In genomic region chr10:69349542-69349888, GRCh38 we compare ENCODE assay signal across 10 cellular contexts.
A peak's percentile ranks its signal among the peaks of the same experiment; 100 is the strongest.
DNase-seq lines count a peak whose midpoint lies in the region; ATAC-seq and TF ChIP-seq lines count a peak whose summit lies in the region.
"Had no signal": no experiment of that assay in that cellular context is flagged by ENCODE, and none has a peak within 500 bp of the region (broad histone marks: within the 10 kb centered on the region; RNA-seq: fewer than 3 reads in every experiment).

No MANE protein-coding gene starts in this region.

- no peak for ATAC-seq in HG03045 (IDR thresholded peaks at IDR 0.05; ENCODE audit: unreplicated experiment)

- intact Hi-C loops in spleen (cut with DNase I; ENCODE audit: low total_unique reads): no loop called here

- no peak for DNase-seq in T-helper 2 cell treated with Interferon-gamma antibody and Interleukin-4, amounts not matched to agents 5 μg/mL and 100 μg/mL, for 36 hours (ENCODE audit: low spot score)
- DNase-seq in T-helper 2 cell (no peak), RWPE1 (ENCODE audit: low spot score) (no peak), spleen (no peak), NCI-H1694 (lab: John Stamatoyannopoulos, UW) (no peak), C1 segment of cervical spinal cord (lab: John Stamatoyannopoulos, UW) (no peak)
- DNase-seq: DND-41, SW 1271 had no signal

- WGBS in esophagus, 2 donors: 51 to 68% methylated on average over 3 of the region's 3 CpGs
- WGBS in spleen, 5 donors: 83 to 95% (median 92%) methylated on average over 3 of the region's 3 CpGs

- peak overlapping the region; percentile 80 for H3K4me3 Mint-ChIP-seq in T-helper 2 cell treated with Interferon-gamma antibody and Interleukin-4, amounts not matched to agents 5 μg/mL and 100 μg/mL, for 36 hours

- H3K36me3 ChIP-seq in esophagus (ENCODE audit: control insufficient read depth in 2 of 2, insufficient read depth in 2 of 2, low read length in 1 of 2) (peaks cover 0 to 12% of the 10 kb centered on the region in 2 donors), spleen (peaks cover 0 to 77% (median 2%) of the 10 kb centered on the region in 6 donors)

- H3K27me3 Mint-ChIP-seq in T-helper 2 cell treated with Interferon-gamma antibody and Interleukin-4, amounts not matched to agents 5 μg/mL and 100 μg/mL, for 36 hours (ENCODE audit: low read depth): no peaks in the 10 kb centered on the region

- POLR2A ChIA-PET in RWPE1 (lab: Yijun Ruan, JAX; ENCODE audit: low non-redundant PET): no interaction called here

- H3K4me1 ChIP-seq in esophagus (ENCODE audit: control insufficient read depth in 2 of 2, insufficient read depth in 2 of 2, low read length in 1 of 2) (peaks cover 3 to 20% of the 10 kb centered on the region in 2 donors), spleen (peaks cover 41 to 75% (median 59%) of the 10 kb centered on the region in 6 donors)

- H3K36me3 Mint-ChIP-seq in T-helper 2 cell treated with Interferon-gamma antibody and Interleukin-4, amounts not matched to agents 5 μg/mL and 100 μg/mL, for 36 hours (ENCODE audit: low read depth): peaks cover 75% of the 10 kb centered on the region

- H3K4me1 Mint-ChIP-seq in T-helper 2 cell treated with Interferon-gamma antibody and Interleukin-4, amounts not matched to agents 5 μg/mL and 100 μg/mL, for 36 hours (ENCODE audit: low read depth): peaks cover 53% of the 10 kb centered on the region

- H3K9me3 ChIP-seq in esophagus (ENCODE audit: control insufficient read depth in 2 of 2, insufficient read depth in 1 of 2, low read depth in 1 of 2, low read length in 1 of 2) (no peaks in the 10 kb centered on the region), spleen (no peaks in the 10 kb centered on the region)

- H3K27ac ChIP-seq in RWPE1: peak overlapping the region; percentile 93
- H3K27ac ChIP-seq in esophagus (ENCODE audit: low read depth in 2 of 2, low read length in 1 of 2): peak overlapping the region; percentile 91 to 97
- H3K27ac ChIP-seq in spleen: peak overlapping the region; percentile 5 to 81 (median 64)

- no peak for TF ChIP-seq CTCF in RWPE1 (conservative IDR thresholded peaks at IDR 0.05; ENCODE audit: low read depth)
- TF ChIP-seq CTCF in spleen (IDR thresholded peaks at IDR 0.05 in 8 of 11, conservative IDR thresholded peaks at IDR 0.05 in 3 of 11): no peak

- TF ChIP-seq POLR2A in spleen (IDR thresholded peaks at IDR 0.05): no peak

- H3K4me3 ChIP-seq in esophagus (ENCODE audit: low read depth in 1 of 2, low read length in 2 of 2): no peak overlapping the region
- H3K4me3 ChIP-seq in spleen: peak overlapping the region in 1 of 8 donors; percentile 6

- H3K27ac Mint-ChIP-seq in T-helper 2 cell treated with Interferon-gamma antibody and Interleukin-4, amounts not matched to agents 5 μg/mL and 100 μg/mL, for 36 hours: peak overlapping the region; percentile 31

- CTCF ChIA-PET in RWPE1 (lab: Yijun Ruan, JAX): no interaction called here

- H3K27me3 ChIP-seq in esophagus (ENCODE audit: control insufficient read depth in 1 of 2, insufficient read depth in 2 of 2, low read length in 2 of 2) (no peaks in the 10 kb centered on the region), spleen (replicated peaks in 1 of 7) (no peaks in the 10 kb centered on the region)

- no peaks in the 10 kb centered on the region for H3K9me3 Mint-ChIP-seq in T-helper 2 cell treated with Interferon-gamma antibody and Interleukin-4, amounts not matched to agents 5 μg/mL and 100 μg/mL, for 36 hours
